8 cellular contexts compared by ENCODE assay signal in genomic region chr22:22955276-22955798, GRCh38.
"Had no signal": no experiment of that assay in that cellular context is flagged by ENCODE, and none has a peak within 500 bp of the region (broad histone marks: within the 10 kb centered on the region; RNA-seq: fewer than 3 reads in every experiment).

No MANE protein-coding gene starts in this region.

- H3K36me3 ChIP-seq: sigmoid colon had no signal

- H3K4me3 Mint-ChIP-seq: nephron progenitor cell; T-helper 1 cell treated with Interleukin-12 subunit alpha and Interleukin-12 subunit beta and Interleukin-4 antibody, amounts not matched to agents 30 μg/mL and 1 μg/mL, for 36 hours had no signal

- H3K4me3 ChIP-seq: body of pancreas, sigmoid colon had no signal

- H3K9me3 ChIP-seq: body of pancreas had no signal

- H3K36me3 Mint-ChIP-seq: activated naive CD4-positive, alpha-beta T cell treated with anti-CD3 and anti-CD28 coated beads, Interleukin-2, amount 50 U/mL, for 72 hours had no signal

- H3K9me3 Mint-ChIP-seq: activated naive CD4-positive, alpha-beta T cell treated with anti-CD3 and anti-CD28 coated beads, Interleukin-2, amount 50 U/mL, for 72 hours; nephron progenitor cell; T-helper 1 cell treated with Interleukin-12 subunit alpha and Interleukin-12 subunit beta and Interleukin-4 antibody, amounts not matched to agents 30 μg/mL and 1 μg/mL, for 36 hours had no signal

- DNase-seq: amniotic stem cell, kidney, left ventricle myocardium superior had no signal

- H3K27ac Mint-ChIP-seq: activated naive CD4-positive, alpha-beta T cell treated with anti-CD3 and anti-CD28 coated beads, Interleukin-2, amount 50 U/mL, for 72 hours; nephron progenitor cell; T-helper 1 cell treated with Interleukin-12 subunit alpha and Interleukin-12 subunit beta and Interleukin-4 antibody, amounts not matched to agents 30 μg/mL and 1 μg/mL, for 36 hours had no signal

- H3K27ac ChIP-seq: body of pancreas, sigmoid colon had no signal

- H3K4me1 ChIP-seq: sigmoid colon had no signal
